Comparison of ENCODE assay signal across 21 cellular contexts in the genomic region with DNA sequence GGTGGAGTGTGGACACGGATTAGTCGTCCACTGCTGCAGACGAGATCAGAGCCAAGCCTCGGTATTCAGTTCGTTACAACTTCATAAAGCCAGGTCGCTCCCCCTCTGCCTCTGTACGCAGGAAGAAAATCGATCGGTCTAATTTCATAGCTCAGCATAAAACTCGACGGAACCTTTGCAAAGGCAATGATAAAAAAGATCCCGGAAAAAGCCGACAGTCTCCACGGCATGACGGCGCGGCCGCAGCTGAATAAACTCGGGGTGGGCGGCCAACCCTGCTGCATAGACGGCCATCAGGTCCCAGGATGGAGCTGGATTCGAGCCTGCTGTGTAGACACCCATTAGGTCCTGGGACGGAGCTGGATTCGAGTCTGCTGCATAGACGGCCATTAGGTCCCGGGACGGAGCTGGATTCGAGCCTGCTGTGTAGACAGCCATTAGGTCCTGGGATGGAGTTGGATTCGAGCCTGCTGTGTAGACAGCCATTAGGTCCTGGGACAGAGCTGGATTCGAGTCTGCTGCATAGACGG.
DNase-seq lines count a peak whose midpoint lies in the region; ATAC-seq and TF ChIP-seq lines count a peak whose summit lies in the region.
"Had no signal": no experiment of that assay in that cellular context is flagged by ENCODE, and none has a peak within 500 bp of the region (broad histone marks: within the 10 kb centered on the region; RNA-seq: fewer than 3 reads in every experiment).

No MANE protein-coding gene starts in this region.

- TF ChIP-seq EP300 in stomach (IDR thresholded peaks at IDR 0.05) = no peak

- no peak overlapping the region for H3K4ac ChIP-seq in H9 (ENCODE audit: low read depth, low read length)
- no peak overlapping the region for H3K4ac ChIP-seq in neuronal stem cell (ENCODE audit: low read length)

- H3K27me3 ChIP-seq in H9 (ENCODE audit: insufficient read depth, low read length) = no peaks in the 10 kb centered on the region; the same call in 1 of the 2 replicates
- H3K27me3 ChIP-seq in NT2/D1 (ENCODE audit: insufficient read depth, insufficient read length) = peaks cover 42% of the 10 kb centered on the region
- H3K27me3 ChIP-seq in iPS-15b (ENCODE audit: control insufficient read depth, insufficient read depth, low read length) = peaks cover 9% of the 10 kb centered on the region
- peaks cover 0 to 28% (median 26%) of the 10 kb centered on the region in 3 experiments for H3K27me3 ChIP-seq in neuronal stem cell (ENCODE audit: control insufficient read depth in 3 of 3, insufficient read depth in 3 of 3, low read depth in 1 of 3, low read length in 3 of 3)
- H3K27me3 ChIP-seq in stomach = peaks cover 4 to 53% (median 5%) of the 10 kb centered on the region in 3 donors
- H3K27me3 ChIP-seq in aorta (ENCODE audit: control insufficient read depth in 1 of 2, insufficient read depth in 2 of 2, low read length in 1 of 2) = no peaks in the 10 kb centered on the region
- H3K27me3 ChIP-seq in left lung = peaks cover 0 to 34% of the 10 kb centered on the region in 2 donors

- H4K91ac ChIP-seq in H9 (ENCODE audit: insufficient read length, low read depth, low read length) = no peak overlapping the region
- no peak overlapping the region for H4K91ac ChIP-seq in neuronal stem cell (ENCODE audit: low read depth, low read length, poor library complexity)

- no peak overlapping the region for H4K5ac ChIP-seq in H9 (ENCODE audit: insufficient read length, low read depth, low read length)

- H3K9me3 ChIP-seq in H9 (ENCODE audit: control insufficient read depth, low read depth, low read length) (no peaks in the 10 kb centered on the region), NT2/D1 (ENCODE audit: insufficient read depth, low read length) (no peaks in the 10 kb centered on the region), iPS-15b (ENCODE audit: control insufficient read depth, insufficient read depth, low read length) (no peaks in the 10 kb centered on the region), neuronal stem cell (replicated peaks in 1 of 2; ENCODE audit: control insufficient read depth in 2 of 2, insufficient read depth in 1 of 2, low read depth in 1 of 2, low read length in 2 of 2) (peaks cover 0 to 2% of the 10 kb centered on the region in 2 donors), stomach (peaks cover 0 to 41% (median 17%) of the 10 kb centered on the region in 4 donors), aorta (ENCODE audit: control insufficient read depth, low read length) (no peaks in the 10 kb centered on the region), left lung (no peaks in the 10 kb centered on the region)

- H4K8ac ChIP-seq in H9 (replicated peaks; ENCODE audit: insufficient read length, low read depth, low read length) (no peak overlapping the region), neuronal stem cell (ENCODE audit: low read depth, low read length) (no peak overlapping the region)

- H2BK5ac ChIP-seq in H9 (ENCODE audit: insufficient read length, low read length) (no peak overlapping the region), neuronal stem cell (ENCODE audit: low read length) (no peak overlapping the region)

- no peak overlapping the region for H2BK20ac ChIP-seq in H9 (ENCODE audit: low read depth, low read length, poor library complexity, severe bottlenecking)

- H3K9me3 Mint-ChIP-seq in H9 = peaks cover 3 to 8% of the 10 kb centered on the region in 2 experiments; a peak in 2 of 5 replicates

- DNase-seq in H9 (no peak), NT2/D1 (ENCODE audit: low read depth, low spot score) (no peak), neuronal stem cell (ENCODE audit: low spot score) (no peak), stomach (no peak), aorta (no peak), left lung (no peak), kidney glomerular epithelial cell (lab: John Stamatoyannopoulos, UW) (no peak)
- DNase-seq: CD4-positive, alpha-beta T cell; DMS153; GOT3; NCI-H1105; NCI-H146; NCI-H2029; NCI-H2227 treated with DMSO at 0.1 percent for 48 hours; NCI-H510A; NK-92 treated with Interleukin-12 subunit alpha and Interleukin-12 subunit beta, amount 100 ng/mL, for 24 hours; SIG-M5 had no signal

- H3K4me2 ChIP-seq in H9 (ENCODE audit: insufficient read depth, insufficient read length, low read length) (peak overlapping the region; percentile 75), neuronal stem cell (ENCODE audit: insufficient read depth, low read length, poor library complexity, severe bottlenecking) (peak overlapping the region; percentile 58)

- H3K23me2 ChIP-seq in H9 (ENCODE audit: insufficient read length, low read depth, low read length, poor library complexity, severe bottlenecking) = peaks cover 6% of the 10 kb centered on the region

- H3K9ac ChIP-seq in H9 (ENCODE audit: extremely low read depth, insufficient read length, low read length) = peak overlapping the region; percentile 26
- H3K9ac ChIP-seq in NT2/D1 (ENCODE audit: insufficient read length, low read depth) = peak overlapping the region; percentile 71
- H3K9ac ChIP-seq in iPS-15b (ENCODE audit: low read depth, low read length) = no peak overlapping the region
- H3K9ac ChIP-seq in neuronal stem cell (ENCODE audit: low read depth, low read length, poor library complexity) = no peak overlapping the region

- ATAC-seq in aorta (ENCODE audit: low FRiP score) (no peak), left lung (no peak)
- ATAC-seq: Panc1 had no signal

- no peak overlapping the region for H3K18ac ChIP-seq in H9 (ENCODE audit: insufficient read length, low read depth, low read length)
- peak overlapping the region; percentile 50 for H3K18ac ChIP-seq in neuronal stem cell (ENCODE audit: low read length)

- intact Hi-C loops in stomach (cut with DNase I; ENCODE audit: low total_unique reads) = no loop called here
- intact Hi-C loops in aorta (cut with DNase I) = no loop called here
- intact Hi-C loops in left lung (cut with DNase I) = no loop called here

- no peak overlapping the region for H3K56ac ChIP-seq in H9 (ENCODE audit: insufficient read length, low read depth, low read length)

- H2AK5ac ChIP-seq in H9 (ENCODE audit: insufficient read length, low read length) = no peak overlapping the region
- H2AK5ac ChIP-seq in neuronal stem cell (ENCODE audit: low read depth, low read length) = no peak overlapping the region

- TF ChIP-seq POLR2A in stomach (IDR thresholded peaks at IDR 0.05) = no peak

- no peaks in the 10 kb centered on the region; the same call in 1 of the 2 replicates for H3K79me2 ChIP-seq in H9 (ENCODE audit: insufficient read depth, low read length)

- H3K4me3 ChIP-seq in NT2/D1 (ENCODE audit: insufficient read length, low read depth) (peak overlapping the region; percentile 24), iPS-15b (ENCODE audit: low read depth, low read length) (peak overlapping the region; percentile 36), neuronal stem cell (ENCODE audit: low read length in 2 of 2) (peak overlapping the region; percentile 19 to 20), stomach (no peak overlapping the region), aorta (ENCODE audit: low read length in 2 of 2) (no peak overlapping the region), left lung (no peak overlapping the region)

- H3K27me3 Mint-ChIP-seq in H9 (ENCODE audit: low read depth) = peaks cover 54% of the 10 kb centered on the region

- H2BK12ac ChIP-seq in H9 (ENCODE audit: insufficient read length, low read depth, low read length) (no peak overlapping the region), neuronal stem cell (ENCODE audit: low read length) (no peak overlapping the region)

- no CpG with 5 or more reads among the region's 31 CpGs for whole genome bisulfite sequencing in H9 (ENCODE audit: extremely low coverage, insufficient read length, low lambda C conversion rate)
- no CpG with 5 or more reads among the region's 31 CpGs for WGBS in neuronal stem cell (ENCODE audit: extremely low coverage in 2 of 2, insufficient read length in 2 of 2, insufficient replicate concordance in 1 of 2), 2 donors
- WGBS in stomach, 5 donors = 72 to 80% (median 78%) methylated on average over 30 to 31 of the region's 31 CpGs
- WGBS in aorta, 2 donors = 70 to 71% methylated on average over 31 of the region's 31 CpGs

- H3K27ac ChIP-seq in H9 (ENCODE audit: insufficient read length, low read depth, low read length) (no peak overlapping the region), neuronal stem cell (replicated peaks; ENCODE audit: low read length) (no peak overlapping the region), stomach (no peak overlapping the region), aorta (ENCODE audit: low read depth in 1 of 2, low read length in 2 of 2) (no peak overlapping the region), left lung (no peak overlapping the region)
- H3K27ac ChIP-seq: HL-60 had no signal

- H3K4me3 Mint-ChIP-seq in H9 = peak overlapping the region; percentile 52 to 72
- H3K4me3 Mint-ChIP-seq: CD4-positive, alpha-beta T cell; IgD-negative memory B cell had no signal

- H2BK15ac ChIP-seq in H9 (ENCODE audit: low read depth, low read length) = no peak overlapping the region
- H2BK15ac ChIP-seq in neuronal stem cell (ENCODE audit: low read length) = no peak overlapping the region

- 0 out of 7 replicates have a peak overlapping the region, but pooled peaks of 1 of the 3 experiments have one; percentile 85 for H3K27ac Mint-ChIP-seq in H9
- H3K27ac Mint-ChIP-seq: CD4-positive, alpha-beta T cell had no signal

- no peaks in the 10 kb centered on the region; a peak in 1 of 7 replicates for H3K36me3 Mint-ChIP-seq in H9 (ENCODE audit: insufficient read depth in 1 of 3, low read depth in 3 of 3)
- H3K36me3 Mint-ChIP-seq: IgD-negative memory B cell had no signal

- no peak overlapping the region for H3T11ph ChIP-seq in H9 (ENCODE audit: low read length)

- H3K23ac ChIP-seq in H9 (ENCODE audit: insufficient read length, low read depth, low read length) (no peak overlapping the region), neuronal stem cell (ENCODE audit: low read depth, low read length, poor library complexity) (peak overlapping the region; percentile 17)

- TF ChIP-seq CTCF in H9 (conservative IDR thresholded peaks at IDR 0.05) (no peak), stomach (IDR thresholded peaks at IDR 0.05) (no peak), left lung (IDR thresholded peaks at IDR 0.05) (no peak)

- H4K20me1 ChIP-seq in H9 (ENCODE audit: control insufficient read depth, insufficient read depth, insufficient read length) = no peaks in the 10 kb centered on the region

- H3K4me1 ChIP-seq in H9 (ENCODE audit: insufficient read depth, low read length) (0 out of 2 replicates have a peak, but pooled peaks cover 2% of the 10 kb centered on the region), NT2/D1 (ENCODE audit: insufficient read depth, insufficient read length) (peaks cover 12% of the 10 kb centered on the region), iPS-15b (ENCODE audit: control insufficient read depth, insufficient read depth, low read length) (no peaks in the 10 kb centered on the region), neuronal stem cell (ENCODE audit: control insufficient read depth in 2 of 2, insufficient read depth in 1 of 2, low read depth in 1 of 2, low read length in 2 of 2) (peaks cover 0 to 7% of the 10 kb centered on the region in 2 donors), stomach (peaks cover 0 to 3% (median 0%) of the 10 kb centered on the region in 4 donors), aorta (ENCODE audit: control insufficient read depth in 1 of 2, insufficient read depth in 2 of 2, low read length in 2 of 2) (no peaks in the 10 kb centered on the region), left lung (no peaks in the 10 kb centered on the region)

- H3K79me1 ChIP-seq in H9 (ENCODE audit: insufficient read depth, low read depth, low read length, poor library complexity, severe bottlenecking) (no peaks in the 10 kb centered on the region), neuronal stem cell (ENCODE audit: low read depth, low read length) (no peaks in the 10 kb centered on the region)

- no peaks in the 10 kb centered on the region for H3K36me3 ChIP-seq in NT2/D1 (ENCODE audit: insufficient read depth, insufficient read length, low read length)
- no peaks in the 10 kb centered on the region for H3K36me3 ChIP-seq in iPS-15b (ENCODE audit: control insufficient read depth, insufficient read depth, low read length)
- H3K36me3 ChIP-seq in neuronal stem cell (replicated peaks in 1 of 2; ENCODE audit: control insufficient read depth in 2 of 2, insufficient read depth in 2 of 2, low read length in 2 of 2) = no peaks in the 10 kb centered on the region
- H3K36me3 ChIP-seq in stomach = no peaks in the 10 kb centered on the region
- no peaks in the 10 kb centered on the region for H3K36me3 ChIP-seq in aorta (ENCODE audit: control insufficient read depth in 1 of 2, insufficient read depth in 2 of 2, low read length in 1 of 2)
- H3K36me3 ChIP-seq in left lung = no peaks in the 10 kb centered on the region

- H2AFZ ChIP-seq in H9 (ENCODE audit: low read length) (no peak overlapping the region), neuronal stem cell (ENCODE audit: low read length) (peak overlapping the region; percentile 87)

- H3K4me1 Mint-ChIP-seq in H9 = peaks cover 15 to 18% of the 10 kb centered on the region in 2 experiments
- H3K4me1 Mint-ChIP-seq: IgD-negative memory B cell had no signal

- H2BK120ac ChIP-seq in H9 (ENCODE audit: low read depth, low read length, poor library complexity, severe bottlenecking) (no peak overlapping the region), neuronal stem cell (ENCODE audit: low read depth, low read length) (no peak overlapping the region)

- H3K14ac ChIP-seq in H9 (ENCODE audit: insufficient read depth, low read length) (peak overlapping the region; percentile 77), neuronal stem cell (ENCODE audit: low read length) (no peak overlapping the region)

Comparison
In these comparisons a context has a peak if more than half of its experiments do, and no peak if none do; other contexts are left out.
1. H3K9ac ChIP-seq: peak in H9 (single experiment) and NT2/D1 (single experiment); none in iPS-15b (single experiment) and neuronal stem cell (single experiment).
2. H3K4me3 ChIP-seq: peak in NT2/D1 (single experiment), iPS-15b (single experiment) and neuronal stem cell (2 of 2); none in stomach (0 of 4), aorta (0 of 2) and left lung (0 of 2).